Comparison of ENCODE assay signal across 12 cellular contexts in genomic region chr7:97733276-97734206, GRCh38. TPM values are rescaled to one million over a fixed set of nuclear protein-coding genes. Genes with fewer than 3 reads are reported as not detected.
DNase-seq lines count a peak whose midpoint lies in the region; ATAC-seq and TF ChIP-seq lines count a peak whose summit lies in the region.
"Had no signal": no experiment of that assay in that cellular context is flagged by ENCODE, and none has a peak within 500 bp of the region (broad histone marks: within the 10 kb centered on the region; RNA-seq: fewer than 3 reads in every experiment).

No MANE protein-coding gene starts in this region.

- H3K27ac ChIP-seq in foreskin keratinocyte: no peak overlapping the region
- H3K27ac ChIP-seq: upper lobe of left lung had no signal

- intact Hi-C loops in posterior vena cava (cut with DNase I): no loop called here

- no peak for TF ChIP-seq CTCF in foreskin keratinocyte (conservative IDR thresholded peaks at IDR 0.05)

- H3K27me3 ChIP-seq in foreskin keratinocyte: peaks cover 81% of the 10 kb centered on the region

- DNase-seq in Daoy (ENCODE audit: low read depth) (peak; percentile 11), NCI-H748 (lab: John Stamatoyannopoulos, UW; ENCODE audit: unreplicated experiment) (peak; percentile 78), foreskin keratinocyte (peak in 1 of 2 donors; percentile 6), posterior vena cava (ENCODE audit: low spot score) (peak; percentile 75), RPMI8226 (no peak), GM19240 (ENCODE audit: insufficient read length, low spot score) (no peak)
- DNase-seq: hippocampal formation, NCI-H2081 treated with DMSO at 0.1 percent for 48 hours, T-helper 9 cell had no signal

- peak; percentile 46 for ATAC-seq in foreskin keratinocyte
- ATAC-seq in GM21526 (IDR thresholded peaks at IDR 0.05; ENCODE audit: low FRiP score, unreplicated experiment): no peak
- no peak for ATAC-seq in GM21381 (IDR thresholded peaks at IDR 0.05; ENCODE audit: unreplicated experiment)

- no peaks in the 10 kb centered on the region for H3K4me1 ChIP-seq in foreskin keratinocyte

RNA-seq across cellular contexts. Expression of gene TAC1, which starts 1.7 kb away (rescaled TPM):
- total RNA-seq in Daoy (2014; rRNA removed; shearing (Covaris generic)): 0.86 TPM in 1 of 2 replicates, not detected in the other
- total RNA-seq in foreskin keratinocyte (not detected in 2 replicates), posterior vena cava (under 1 TPM in 1 of 2 donors, not detected in 1; 0.19 TPM)
- polyA plus RNA-seq in foreskin keratinocyte: not detected in 2 replicates

Comparison
In these comparisons a context has a peak if more than half of its experiments do, and no peak if none do; other contexts are left out.
1. DNase-seq: peak in Daoy (single experiment), NCI-H748 (single experiment) and posterior vena cava (single experiment); none in RPMI8226 (single experiment) and GM19240 (single experiment).